Comparison of ENCODE assay signal across 8 cellular contexts in the genomic region with DNA sequence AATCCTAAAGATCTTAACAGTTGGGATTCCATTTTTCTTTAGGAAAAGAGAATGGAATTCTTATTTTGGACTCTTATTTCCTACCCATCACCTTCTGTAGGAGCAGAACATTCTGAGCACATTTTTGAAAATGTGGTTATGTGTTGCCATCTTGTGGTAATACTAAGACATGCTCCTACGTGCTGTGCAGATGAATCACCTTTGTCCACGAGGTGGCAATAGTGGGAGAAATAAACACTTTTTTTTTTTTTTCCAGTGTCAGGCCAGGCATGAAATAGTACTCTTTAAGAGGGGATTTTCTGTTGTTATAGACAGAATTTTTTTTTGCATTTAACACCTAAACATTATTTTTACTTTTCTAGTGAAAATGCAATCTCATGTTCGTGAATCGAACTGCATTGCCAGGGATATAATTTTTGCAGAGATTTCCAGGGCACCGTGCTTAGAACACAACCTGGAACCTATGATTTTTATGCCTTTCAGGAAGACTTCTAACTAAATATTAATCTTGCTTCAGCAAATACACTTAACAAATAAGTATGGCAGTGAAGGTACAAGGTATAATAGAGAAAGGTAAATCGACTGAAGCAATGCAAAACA.
A peak's percentile ranks its signal among the peaks of the same experiment; 100 is the strongest.
DNase-seq lines count a peak whose midpoint lies in the region; ATAC-seq and TF ChIP-seq lines count a peak whose summit lies in the region.

No MANE protein-coding gene starts in this region.

- peak; percentile 97 for ATAC-seq in GM19372 (IDR thresholded peaks at IDR 0.05; ENCODE audit: low read depth, unreplicated experiment)
- ATAC-seq in HG03439 (IDR thresholded peaks at IDR 0.05; ENCODE audit: unreplicated experiment), result peak; percentile 79
- peak; percentile 84 for ATAC-seq in lung (ENCODE audit: insufficient read depth, low FRiP score)

- no peaks in the 10 kb centered on the region for H3K4me1 ChIP-seq in lung (ENCODE audit: control insufficient read depth in 2 of 2, insufficient read depth in 2 of 2, low read length in 2 of 2)

- H3K36me3 ChIP-seq in lung (ENCODE audit: control insufficient read depth in 2 of 2, insufficient read depth in 2 of 2, low read length in 2 of 2), result no peaks in the 10 kb centered on the region

- DNase-seq in COLO668 (lab: John Stamatoyannopoulos, UW; ENCODE audit: unreplicated experiment), result peak; percentile 46
- peak; percentile 85 to 94 for DNase-seq in NCI-H446 (lab: John Stamatoyannopoulos, UW)
- DNase-seq in activated CD4-positive, CD25-positive, alpha-beta regulatory T cell treated with anti-CD3 and anti-CD28 coated beads, Interleukin-2, amount 50 U/mL, for 72 hours, result peak; percentile 36
- DNase-seq in dorsolateral prefrontal cortex, result peak in 6 of 10 donors; percentile 24 to 74 (median 51)
- DNase-seq in lung (ENCODE audit: low spot score), result peak; percentile 60
- DNase-seq in stimulated activated CD8-positive, alpha-beta memory T cell treated with anti-CD3 and anti-CD28 coated beads, Interleukin-4, amount 100 ng/mL, for 24 hours (ENCODE audit: low read depth), result peak; percentile 20

- no peak overlapping the region for H3K4me3 ChIP-seq in dorsolateral prefrontal cortex
- H3K4me3 ChIP-seq in lung, result no peak overlapping the region

- TF ChIP-seq CTCF in dorsolateral prefrontal cortex (IDR thresholded peaks at IDR 0.05 in 54 of 56, conservative IDR thresholded peaks at IDR 0.05 in 2 of 56; ENCODE audit: low read depth in 1 of 56, partially characterized antibody in 56 of 56), result peak; percentile 83 to 100 (median 98)
- peak; percentile 98 for TF ChIP-seq CTCF in lung (IDR thresholded peaks at IDR 0.05; ENCODE audit: control extremely low read depth, extremely low read depth)

- intact Hi-C loops in dorsolateral prefrontal cortex (cut with DNase I), result no loop called here

- H3K27ac ChIP-seq in dorsolateral prefrontal cortex (peak overlapping the region in 3 of 59 donors; percentile 5 to 25 (median 24)), lung (ENCODE audit: low read depth in 1 of 2, low read length in 1 of 2) (no peak overlapping the region)

- WGBS in lung, 2 donors, result 49 to 56% methylated on average over 6 of the region's 6 CpGs

- H3K9me3 ChIP-seq in lung (ENCODE audit: control insufficient read depth in 2 of 2, insufficient read depth in 1 of 2, low read length in 1 of 2), result no peaks in the 10 kb centered on the region

- H3K27me3 ChIP-seq in dorsolateral prefrontal cortex, result no peaks in the 10 kb centered on the region
- H3K27me3 ChIP-seq in lung (ENCODE audit: control insufficient read depth, insufficient read depth), result no peaks in the 10 kb centered on the region

Comparison
In these comparisons a context has a peak if more than half of its experiments do, and no peak if none do; other contexts are left out.
1. DNase-seq: peak in every context shown above with its lines; median percentile 90 in NCI-H446; 60 in lung; 51 in dorsolateral prefrontal cortex; 46 in COLO668; 36 in activated CD4-positive, CD25-positive, alpha-beta regulatory T cell treated with anti-CD3 and anti-CD28 coated beads, Interleukin-2, amount 50 U/mL, for 72 hours; 20 in stimulated activated CD8-positive, alpha-beta memory T cell treated with anti-CD3 and anti-CD28 coated beads, Interleukin-4, amount 100 ng/mL, for 24 hours.